ENCODE assay signal across 11 cellular contexts in genomic region chr1:206895837-206896242, GRCh38. TPM values are rescaled to one million over a fixed set of nuclear protein-coding genes. Genes with fewer than 3 reads are reported as not detected.
DNase-seq lines count a peak whose midpoint lies in the region; ATAC-seq and TF ChIP-seq lines count a peak whose summit lies in the region.
"Had no signal": no experiment of that assay in that cellular context is flagged by ENCODE, and none has a peak within 500 bp of the region (broad histone marks: within the 10 kb centered on the region; RNA-seq: fewer than 3 reads in every experiment).

No MANE protein-coding gene starts in this region.

- peak overlapping the region; percentile 41 for H4K5ac ChIP-seq in IMR-90 (ENCODE audit: low read depth, low read length)

- H2BK5ac ChIP-seq in IMR-90 (ENCODE audit: low read depth, low read length, poor library complexity, severe bottlenecking): peak overlapping the region; percentile 75

- no peak overlapping the region for H3K56ac ChIP-seq in IMR-90 (ENCODE audit: extremely low read depth, insufficient read depth, low read length)

- POLR2A ChIA-PET in BJ (lab: Charles Lee): interaction anchor here (0.6 kb wide), 2 partner anchors 11 to 31 kb away, joined by 3 to 4 read pairs; partner anchors contain the start of gene IL20
- POLR2A ChIA-PET in IMR-90 (lab: Charles Lee; ENCODE audit: unreplicated experiment): interaction anchor here (0.8 kb wide), 1 partner anchor 13 kb away, joined by 3 read pairs; no protein-coding TSS in a partner anchor

- H3K27ac ChIP-seq in IMR-90 (ENCODE audit: insufficient read depth, low read length) (peak overlapping the region; percentile 20; the same call in 1 of the 2 replicates), WERI-Rb-1 (no peak overlapping the region), lower lobe of right lung (peak overlapping the region; percentile 6)
- H3K27ac ChIP-seq: brain microvascular endothelial cell had no signal

- H3K9ac ChIP-seq in IMR-90 (ENCODE audit: low read depth, low read length): no peak overlapping the region

- DNase-seq in BJ (ENCODE audit: low read depth): peak; percentile 83
- DNase-seq in IMR-90: peak; percentile 68
- DNase-seq in WERI-Rb-1: peak; percentile 5
- no peak for DNase-seq in lower lobe of right lung
- DNase-seq in globus pallidus (ENCODE audit: low spot score): no peak
- no peak for DNase-seq in middle frontal gyrus (ENCODE audit: extremely low spot score, low spot score)
- no peak for DNase-seq in NCI-H226
- DNase-seq: activated CD4-positive, alpha-beta T cell treated with anti-CD3 and anti-CD28 coated beads, Interleukin-2, amount 10 ng/mL, durations not matched to agents 7 days and 5 days; brain microvascular endothelial cell; hypothalamus had no signal

- peak overlapping the region; percentile 88 for H2BK120ac ChIP-seq in IMR-90 (ENCODE audit: low read depth, low read length)

- peak overlapping the region; percentile 22 for H3K18ac ChIP-seq in IMR-90 (ENCODE audit: low read depth, low read length)

- CTCF ChIA-PET in BJ (lab: Yijun Ruan, JAX) (interaction anchor here (0.7 to 3.0 kb wide), 9 partner anchors 10 to 161 kb away, joined by 3 to 18 read pairs (median 5); partner anchors contain the start of gene IL20), IMR-90 (lab: Yijun Ruan, JAX) (interaction anchor here (0.6 to 1.5 kb wide), 3 partner anchors 16 to 86 kb away, joined by 3 to 4 read pairs (median 4); no protein-coding TSS in a partner anchor)

- H3K23ac ChIP-seq in IMR-90 (ENCODE audit: low read depth, low read length): peak overlapping the region; percentile 21; the same call in 1 of the 2 replicates

- TF ChIP-seq CTCF in BJ (IDR thresholded peaks at IDR 0.05; ENCODE audit: insufficient read depth, low read depth, low read length): no peak
- TF ChIP-seq CTCF in IMR-90 (conservative IDR thresholded peaks at IDR 0.05; ENCODE audit: low read depth, low read length): no peak
- TF ChIP-seq CTCF in WERI-Rb-1 (IDR thresholded peaks at IDR 0.05; ENCODE audit: low read depth, low read length): no peak
- no peak for TF ChIP-seq CTCF in lower lobe of right lung (IDR thresholded peaks at IDR 0.05)

- H3K4me3 ChIP-seq in BJ (ENCODE audit: low read depth, low read length): no peak overlapping the region
- no peak overlapping the region for H3K4me3 ChIP-seq in IMR-90 (ENCODE audit: insufficient read depth, low read depth, low read length)
- no peak overlapping the region for H3K4me3 ChIP-seq in WERI-Rb-1 (ENCODE audit: low read depth, low read length)
- no peak overlapping the region for H3K4me3 ChIP-seq in lower lobe of right lung

- H4K8ac ChIP-seq in IMR-90 (ENCODE audit: low read depth in 2 of 2, low read length in 2 of 2): peak overlapping the region; percentile 20 to 88; a peak in 3 of 4 replicates

- H3K36me3 ChIP-seq in BJ (ENCODE audit: control insufficient read depth, insufficient read depth, low read length) (no peaks in the 10 kb centered on the region), IMR-90 (ENCODE audit: control insufficient read depth, insufficient read depth, low read length) (no peaks in the 10 kb centered on the region), WERI-Rb-1 (no peaks in the 10 kb centered on the region), lower lobe of right lung (no peaks in the 10 kb centered on the region)
- H3K36me3 ChIP-seq: brain microvascular endothelial cell had no signal

- H3K27me3 ChIP-seq in BJ (ENCODE audit: control insufficient read depth, insufficient read depth, low read length) (no peaks in the 10 kb centered on the region), IMR-90 (ENCODE audit: control insufficient read depth, insufficient read depth, low read length) (no peaks in the 10 kb centered on the region), WERI-Rb-1 (ENCODE audit: insufficient read depth, low read depth, severe bottlenecking) (peaks cover 99% of the 10 kb centered on the region), lower lobe of right lung (ENCODE audit: low read depth) (no peaks in the 10 kb centered on the region)
- H3K27me3 ChIP-seq: brain microvascular endothelial cell had no signal

- peak overlapping the region; percentile 81; the same call in 1 of the 2 replicates for H3K14ac ChIP-seq in IMR-90 (replicated peaks; ENCODE audit: low read depth, low read length)

- H3K4ac ChIP-seq in IMR-90 (ENCODE audit: low read depth, low read length): peak overlapping the region; percentile 89

- peak overlapping the region; percentile 97 for H2AK5ac ChIP-seq in IMR-90 (ENCODE audit: low read depth, low read length)

- WGBS in IMR-90 (ENCODE audit: extremely low coverage in 2 of 2, insufficient read length in 1 of 2), 2 experiments: 20% methylated on average over 1 of the region's 3 CpGs; no CpG with 5 or more reads in 1 of the 2 experiments

- BruUV-seq in IMR-90 (replicated peaks; lab: Mats Ljungman, UMichigan): no TSS peak

- no peaks in the 10 kb centered on the region for H4K20me1 ChIP-seq in IMR-90 (ENCODE audit: insufficient read depth, low read length)

- in situ Hi-C loops in IMR-90 (cut with MboI; ENCODE audit: low sequenced_read_pairs): no loop called here

- H2AFZ ChIP-seq in IMR-90 (replicated peaks; ENCODE audit: low read length, poor library complexity): peak overlapping the region; percentile 36

- peak overlapping the region; percentile 82 for H4K91ac ChIP-seq in IMR-90 (ENCODE audit: insufficient read depth, low read depth, low read length)

- ATAC-seq in IMR-90 (ENCODE audit: low read depth) (peak; percentile 40), lower lobe of right lung (peak; percentile 64 to 80), HG03442 (IDR thresholded peaks at IDR 0.05; ENCODE audit: unreplicated experiment) (no peak)

- peaks cover 0 to 23% of the 10 kb centered on the region in 2 experiments; a peak in 1 of 4 replicates for H3K79me1 ChIP-seq in IMR-90 (ENCODE audit: low read depth in 1 of 2, low read length in 2 of 2)

- peaks cover 38% of the 10 kb centered on the region for H3K4me1 ChIP-seq in IMR-90 (ENCODE audit: control insufficient read depth, insufficient read depth, low read length)
- H3K4me1 ChIP-seq in lower lobe of right lung: peaks cover 32% of the 10 kb centered on the region

- no peak; the same call in 1 of the 2 replicates for TF ChIP-seq POLR2A in IMR-90 (IDR thresholded peaks at IDR 0.05; ENCODE audit: low read depth, low read length)

- H3K9me3 ChIP-seq in IMR-90 (ENCODE audit: control insufficient read depth, insufficient read depth, low read length) (no peaks in the 10 kb centered on the region), WERI-Rb-1 (ENCODE audit: severe bottlenecking) (no peaks in the 10 kb centered on the region), lower lobe of right lung (no peaks in the 10 kb centered on the region)

- TF ChIP-seq RAD21 in IMR-90 (IDR thresholded peaks at IDR 0.05; ENCODE audit: low read length): no peak

- H2BK20ac ChIP-seq in IMR-90 (ENCODE audit: low read depth, low read length): peak overlapping the region; percentile 40

- dilution Hi-C loops in IMR-90 (cut with HindIII; ENCODE audit: low sequenced_read_pairs, unreplicated experiment): no loop called here

- intact Hi-C loops in IMR-90 (cut with micrococcal nuclease) (no loop called here), lower lobe of right lung (cut with DNase I) (no loop called here)

- H2AK9ac ChIP-seq in IMR-90 (replicated peaks; ENCODE audit: low read depth, low read length, poor library complexity): peak overlapping the region; percentile 65

- peak overlapping the region; percentile 95; the same call in 2 of the 3 replicates for H2BK15ac ChIP-seq in IMR-90 (ENCODE audit: low read depth, low read length)

- peaks cover 39% of the 10 kb centered on the region for H3K9me1 ChIP-seq in IMR-90 (ENCODE audit: insufficient read depth, low read length)

- H3K4me2 ChIP-seq in IMR-90 (ENCODE audit: low read depth, low read length): peak overlapping the region; percentile 24

TF ChIP-seq in IMR-90, 13 proteins besides CTCF, POLR2A, EP300 and RAD21 (continues in another document):
- TF ChIP-seq BHLHE40 (IDR thresholded peaks at IDR 0.05; ENCODE audit: low read depth, low read length): peak; percentile 3; the same call in 1 of the 2 replicates
- 0 out of 2 replicates have a peak, but pooled peaks have one; percentile 44 for TF ChIP-seq MAZ (IDR thresholded peaks at IDR 0.05; ENCODE audit: borderline replicate concordance, low read depth, low read length)
- TF ChIP-seq RFX5 (IDR thresholded peaks at IDR 0.05; ENCODE audit: low read depth, low read length): no peak
- TF ChIP-seq CEBPB (IDR thresholded peaks at IDR 0.05; ENCODE audit: low read depth, low read length): peak; percentile 59
- TF ChIP-seq MXI1 (IDR thresholded peaks at IDR 0.05; ENCODE audit: borderline replicate concordance, low read depth, low read length): no peak

RNA-seq across cellular contexts. Expression of gene IL24, which starts 1.4 kb away (rescaled TPM):
- polyA plus RNA-seq in BJ (2011; rRNA removed): 0.10 and 0.25 TPM in 2 replicates
- polyA minus RNA-seq in BJ (2011; rRNA and poly(A)+ RNA removed): 0.14 TPM in 1 of 2 replicates, not detected in the other
- total RNA-seq in IMR-90 (2012; rRNA removed): under 0.01 and 0.18 TPM in 2 replicates
- 0.12 and 0.22 TPM in 2 replicates for polyA plus RNA-seq in IMR-90 (2012; rRNA removed)
- polyA plus RNA-seq in IMR-90 (2012; cell fraction: cytosol; rRNA removed): 0.04 TPM in 1 of 2 replicates, not detected in the other
- 0.05 and 0.34 TPM in 2 replicates for polyA plus RNA-seq in IMR-90 (2012; cell fraction: nucleus; rRNA removed; ENCODE audit: low replicate concordance)
- not detected for total RNA-seq in lower lobe of right lung
- total RNA-seq: activated CD4-positive, alpha-beta T cell treated with anti-CD3 and anti-CD28 coated beads, Interleukin-2, amount 10 ng/mL, durations not matched to agents 7 days and 5 days had no signal

RNA-seq across cellular contexts. Expression of gene FCMR, which starts 25.9 kb away (rescaled TPM):
- polyA plus RNA-seq in BJ (2011; rRNA removed) (0.56 and 1.4 TPM in 2 replicates), IMR-90 (2012; rRNA removed) (0.09 and 0.29 TPM in 2 replicates)
- 0.41 and 1.8 TPM in 2 replicates for polyA minus RNA-seq in BJ (2011; rRNA and poly(A)+ RNA removed)
- total RNA-seq in IMR-90 (2012; rRNA removed) (not detected in 2 replicates), lower lobe of right lung (6.8 TPM)
- 0.41 and 0.58 TPM in 2 replicates for polyA plus RNA-seq in IMR-90 (2012; cell fraction: cytosol; rRNA removed)
- 0.17 TPM in 1 of 2 replicates, not detected in the other for polyA plus RNA-seq in IMR-90 (2012; cell fraction: nucleus; rRNA removed; ENCODE audit: low replicate concordance)

RNA-seq across cellular contexts. Expression of gene IL20, which starts 30.4 kb away (rescaled TPM):
- not detected in 2 replicates for polyA plus RNA-seq in BJ (2011; rRNA removed)
- not detected in 2 replicates for polyA minus RNA-seq in BJ (2011; rRNA and poly(A)+ RNA removed)
- total RNA-seq in IMR-90 (2012; rRNA removed): not detected in 2 replicates
- polyA plus RNA-seq in IMR-90 (2012; rRNA removed): not detected in 2 replicates
- polyA plus RNA-seq in IMR-90 (2012; cell fraction: cytosol; rRNA removed): not detected in 2 replicates
- 0.11 TPM in 1 of 2 replicates, not detected in the other for polyA plus RNA-seq in IMR-90 (2012; cell fraction: nucleus; rRNA removed; ENCODE audit: low replicate concordance)
- total RNA-seq in lower lobe of right lung: not detected
- total RNA-seq: activated CD4-positive, alpha-beta T cell treated with anti-CD3 and anti-CD28 coated beads, Interleukin-2, amount 10 ng/mL, durations not matched to agents 7 days and 5 days had no signal

RNA-seq across cellular contexts. Expression of gene PIGR, which starts 50.4 kb away (rescaled TPM):
- not detected in 2 replicates for polyA plus RNA-seq in BJ (2011; rRNA removed)
- polyA minus RNA-seq in BJ (2011; rRNA and poly(A)+ RNA removed): not detected in 2 replicates
- not detected in 2 replicates for total RNA-seq in IMR-90 (2012; rRNA removed)
- not detected in 2 replicates for polyA plus RNA-seq in IMR-90 (2012; rRNA removed)
- polyA plus RNA-seq in IMR-90 (2012; cell fraction: cytosol; rRNA removed): not detected in 2 replicates
- not detected in 2 replicates for polyA plus RNA-seq in IMR-90 (2012; cell fraction: nucleus; rRNA removed; ENCODE audit: low replicate concordance)
- total RNA-seq in lower lobe of right lung: 813 TPM
- total RNA-seq: activated CD4-positive, alpha-beta T cell treated with anti-CD3 and anti-CD28 coated beads, Interleukin-2, amount 10 ng/mL, durations not matched to agents 7 days and 5 days had no signal

Comparison
In these comparisons a context has a peak if more than half of its experiments do, and no peak if none do; other contexts are left out.
1. DNase-seq: peak in BJ (single experiment), IMR-90 (single experiment) and WERI-Rb-1 (single experiment); none in lower lobe of right lung (single experiment), globus pallidus (single experiment), middle frontal gyrus (single experiment) and NCI-H226 (single experiment).